In genomic region chr6:20254295-20254694, GRCh38 we compare ENCODE assay signal across 20 cellular contexts. TPM values are rescaled to one million over a fixed set of nuclear protein-coding genes. Genes with fewer than 3 reads are reported as not detected.
DNase-seq lines count a peak whose midpoint lies in the region; ATAC-seq, FAIRE-seq and TF ChIP-seq lines count a peak whose summit lies in the region.
"Had no signal": no experiment of that assay in that cellular context is flagged by ENCODE, and none has a peak within 500 bp of the region (broad histone marks: within the 10 kb centered on the region; RNA-seq: fewer than 3 reads in every experiment).

No MANE protein-coding gene starts in this region.

- TF ChIP-seq CTCF in HCT116 (IDR thresholded peaks at IDR 0.05 in 2 of 3, conservative IDR thresholded peaks at IDR 0.05 in 1 of 3; ENCODE audit: borderline replicate concordance in 1 of 3, insufficient read depth in 1 of 3, low read depth in 2 of 3, low read length in 2 of 3): no peak

- H3K27ac ChIP-seq in HCT116 (ENCODE audit: low read depth, low read length) (no peak overlapping the region), small intestine (ENCODE audit: low read depth in 1 of 2, low read length in 1 of 2) (no peak overlapping the region)
- H3K27ac ChIP-seq: 22Rv1; A549; BLaER1 treated with 17β-estradiol and CSF1 and Interleukin-3, amounts not matched to agents 10 nM and 100 nM; C4-2B had no signal

- RAD21 ChIA-PET in HCT116 (lab: Charles Lee; ENCODE audit: low non-redundant PET in 1 of 2, low total read pairs in 2 of 2, uncharacterized antibody in 2 of 2, unreplicated experiment in 2 of 2): no interaction called here

- H3K4me3 ChIP-seq in HCT116 (replicated peaks in 1 of 2; ENCODE audit: low read depth in 1 of 2, low read length in 2 of 2): no peak overlapping the region
- H3K4me3 ChIP-seq in small intestine (ENCODE audit: low read depth in 1 of 2, low read length in 2 of 2): no peak overlapping the region
- H3K4me3 ChIP-seq: A549; BLaER1 treated with 17β-estradiol and CSF1 and Interleukin-3, amounts not matched to agents 10 nM and 100 nM had no signal

- FAIRE-seq in frontal cortex (lab: Jason Lieb, UNC) (peak; percentile 13), small intestine (lab: Jason Lieb, UNC) (peak; percentile 44)
- FAIRE-seq: A549, D721Med, G401.6, GM12891, GM19239 had no signal

- intact Hi-C loops in HCT116 (cut with micrococcal nuclease): no loop called here

- peaks cover 0 to 14% of the 10 kb centered on the region in 2 experiments; a peak in 2 of 4 replicates for H3K4me1 ChIP-seq in HCT116 (ENCODE audit: control insufficient read depth in 1 of 2, insufficient read depth in 2 of 2, low read length in 2 of 2)
- no peaks in the 10 kb centered on the region for H3K4me1 ChIP-seq in small intestine (ENCODE audit: control insufficient read depth in 2 of 2, insufficient read depth in 1 of 2, low read depth in 1 of 2, low read length in 1 of 2)
- H3K4me1 ChIP-seq: A549, Caco-2 had no signal

- no peaks in the 10 kb centered on the region for H3K79me2 ChIP-seq in HCT116 (ENCODE audit: insufficient read depth, low read length)

- no peak overlapping the region for H3K4me2 ChIP-seq in HCT116 (ENCODE audit: low read length)
- H3K4me2 ChIP-seq: A549; BLaER1 treated with 17β-estradiol and CSF1 and Interleukin-3, amounts not matched to agents 10 nM and 100 nM had no signal

- no peaks in the 10 kb centered on the region for H3K9me2 ChIP-seq in HCT116 (ENCODE audit: insufficient read depth)

- no peaks in the 10 kb centered on the region for H3K27me3 ChIP-seq in HCT116 (ENCODE audit: insufficient read depth, low read length)
- no peaks in the 10 kb centered on the region for H3K27me3 ChIP-seq in small intestine (ENCODE audit: control insufficient read depth in 2 of 2, insufficient read depth in 2 of 2, low read length in 2 of 2)
- H3K27me3 ChIP-seq: BLaER1 treated with 17β-estradiol and CSF1 and Interleukin-3, amounts not matched to agents 10 nM and 100 nM had no signal

- H3K9me3 ChIP-seq in HCT116 (ENCODE audit: control insufficient read depth in 1 of 2, insufficient read depth in 1 of 2, low read depth in 1 of 2, low read length in 2 of 2): no peaks in the 10 kb centered on the region
- H3K9me3 ChIP-seq in small intestine (ENCODE audit: control insufficient read depth, low read depth): no peaks in the 10 kb centered on the region
- H3K9me3 ChIP-seq: A549, Caco-2 had no signal

- no peak for TF ChIP-seq POLR2A in HCT116 (IDR thresholded peaks at IDR 0.05; ENCODE audit: borderline replicate concordance, extremely low read depth, insufficient read depth, insufficient read length)

- no TSS peak for BruUV-seq in HCT116 (replicated peaks; lab: Mats Ljungman, UMichigan)

- H2AFZ ChIP-seq in HCT116 (ENCODE audit: low read depth, low read length, poor library complexity, severe bottlenecking): peak overlapping the region; percentile 49

- POLR2A ChIA-PET in HCT116 (lab: Charles Lee): no interaction called here

- no peaks in the 10 kb centered on the region for H4K20me1 ChIP-seq in HCT116 (ENCODE audit: insufficient read depth)
- H4K20me1 ChIP-seq: BLaER1 treated with 17β-estradiol and CSF1 and Interleukin-3, amounts not matched to agents 10 nM and 100 nM had no signal

- no peak for ATAC-seq in HCT116
- ATAC-seq: A549; CD8-positive, alpha-beta T cell had no signal

- DNase-seq in HCT116 (ENCODE audit: low read depth, low spot score): no peak
- DNase-seq in frontal cortex (ENCODE audit: low spot score in 2 of 2): no peak
- no peak for DNase-seq in small intestine
- DNase-seq in NCI-H748 treated with DMSO at 0.1 percent for 48 hours (lab: John Stamatoyannopoulos, UW): no peak
- no peak for DNase-seq in NCI-H2081 (lab: John Stamatoyannopoulos, UW)
- DNase-seq: AML-193; Caco-2; Calu3; CD4-positive, alpha-beta T cell; CD8-positive, alpha-beta T cell; DMS79 treated with DMSO at 0.1 percent for 48 hours; GF-D8 had no signal

- no peaks in the 10 kb centered on the region for H3K36me3 ChIP-seq in HCT116 (ENCODE audit: control insufficient read depth in 1 of 2, insufficient read depth in 2 of 2, low read length in 2 of 2)
- H3K36me3 ChIP-seq in small intestine (ENCODE audit: control insufficient read depth in 2 of 2, insufficient read depth in 2 of 2, low read length in 2 of 2): no peaks in the 10 kb centered on the region
- H3K36me3 ChIP-seq: BLaER1 treated with 17β-estradiol and CSF1 and Interleukin-3, amounts not matched to agents 10 nM and 100 nM had no signal

- H3K9ac ChIP-seq in HCT116 (ENCODE audit: low read length): no peak overlapping the region
- H3K9ac ChIP-seq: BLaER1 treated with 17β-estradiol and CSF1 and Interleukin-3, amounts not matched to agents 10 nM and 100 nM had no signal

- CTCF ChIA-PET in HCT116 (lab: Charles Lee): no interaction called here

- TF ChIP-seq RAD21 in HCT116 (IDR thresholded peaks at IDR 0.05; ENCODE audit: low read depth): no peak

TF ChIP-seq in HCT116, 20 proteins besides CTCF, POLR2A, EP300 and RAD21:
- no peak for TF ChIP-seq SIN3A (IDR thresholded peaks at IDR 0.05; ENCODE audit: low read depth)
- TF ChIP-seq YY1 (IDR thresholded peaks at IDR 0.05; ENCODE audit: extremely low read depth, insufficient replicate concordance, low read depth, low read length): no peak
- TF ChIP-seq ATF3 (IDR thresholded peaks at IDR 0.05): no peak
- no peak for TF ChIP-seq ZNF274 (IDR thresholded peaks at IDR 0.05; ENCODE audit: low read depth, low read length)
- TF ChIP-seq REST (IDR thresholded peaks at IDR 0.05; ENCODE audit: low read depth): no peak
- TF ChIP-seq EZH2 (IDR thresholded peaks at IDR 0.05): no peak
- TF ChIP-seq CEBPB (IDR thresholded peaks at IDR 0.05; ENCODE audit: low read depth): no peak
- TF ChIP-seq POLR2AphosphoS5 (IDR thresholded peaks at IDR 0.05; ENCODE audit: low read depth, low read length): no peak
- no peak for TF ChIP-seq EZH2phosphoT487 (IDR thresholded peaks at IDR 0.05; ENCODE audit: borderline replicate concordance)
- no peak for TF ChIP-seq FOSL1 (IDR thresholded peaks at IDR 0.05; ENCODE audit: low read depth)
- no peak for TF ChIP-seq MAX (IDR thresholded peaks at IDR 0.05)
- TF ChIP-seq ZBTB33 (IDR thresholded peaks at IDR 0.05; ENCODE audit: extremely low read depth, insufficient replicate concordance, low read length): no peak
- no peak for TF ChIP-seq EGR1 (IDR thresholded peaks at IDR 0.05; ENCODE audit: low read depth)
- no peak for TF ChIP-seq ZFX (IDR thresholded peaks at IDR 0.05)
- TF ChIP-seq SP1 (IDR thresholded peaks at IDR 0.05; ENCODE audit: low read depth): no peak
TF ChIP-seq in HCT116: peak in this region for 0.

RNA-seq across cellular contexts. Expression of gene MBOAT1, which starts 42.0 kb away (rescaled TPM):
- total RNA-seq in HCT116 (2021; ENCODE audit: unreplicated experiment) (11.7 TPM), frontal cortex (7.3 TPM)
- polyA plus RNA-seq in HCT116 (2012): 6.0 and 6.5 TPM in 2 replicates
- polyA plus RNA-seq in small intestine: 10 to 100 TPM in 1 of 3 donors, 1 to 10 TPM in 2; 1.1 to 11.3 (median 2.5) TPM
